ENCODE assay signal across 17 cellular contexts in genomic region chr5:107455111-107455544, GRCh38.
DNase-seq lines count a peak whose midpoint lies in the region; ATAC-seq and TF ChIP-seq lines count a peak whose summit lies in the region.
"Had no signal": no experiment of that assay in that cellular context is flagged by ENCODE, and none has a peak within 500 bp of the region (broad histone marks: within the 10 kb centered on the region; RNA-seq: fewer than 3 reads in every experiment).

No MANE protein-coding gene starts in this region.

- peak overlapping the region; percentile 39 for H3K4me3 Mint-ChIP-seq in Caco-2 (ENCODE audit: unreplicated experiment)
- H3K4me3 Mint-ChIP-seq: CD8-positive, alpha-beta memory T cell; memory B cell had no signal

- peak overlapping the region; percentile 64 for H3K27ac ChIP-seq in mesenchymal stem cell (ENCODE audit: low read length, poor library complexity, severe bottlenecking)
- H3K27ac ChIP-seq: adrenal gland, dorsolateral prefrontal cortex, heart right ventricle, psoas muscle had no signal

- H4K8ac ChIP-seq in mesenchymal stem cell (ENCODE audit: low read length), result no peak overlapping the region

- POLR2A ChIA-PET in Caco-2 (lab: Charles Lee), result no interaction called here
- POLR2A ChIA-PET in HEK293T (lab: Yijun Ruan, JAX), result no interaction called here

- H3K9me3 ChIP-seq in Caco-2 (no peaks in the 10 kb centered on the region), mesenchymal stem cell (ENCODE audit: control insufficient read depth, low read length) (no peaks in the 10 kb centered on the region)
- H3K9me3 ChIP-seq: adrenal gland, heart right ventricle, psoas muscle had no signal

- H3K4me2 ChIP-seq in mesenchymal stem cell (ENCODE audit: low read length, poor library complexity, severe bottlenecking), result no peak overlapping the region

- H3K14ac ChIP-seq in mesenchymal stem cell (ENCODE audit: low read length in 2 of 2), result no peak overlapping the region

- no peak overlapping the region for H2BK12ac ChIP-seq in mesenchymal stem cell (ENCODE audit: low read length in 2 of 2)

- no peak overlapping the region for H3K23ac ChIP-seq in mesenchymal stem cell (ENCODE audit: low read length in 2 of 2)

- no peak overlapping the region for H2AFZ ChIP-seq in mesenchymal stem cell (ENCODE audit: low read depth, low read length)

- DNase-seq in Caco-2 (peak; percentile 37 to 43), HEK293T (ENCODE audit: extremely low spot score) (no peak), astrocyte of the hippocampus (ENCODE audit: low read depth, low spot score) (peak; percentile 68), mesenchymal stem cell (peak; percentile 38), NCI-H82 (lab: John Stamatoyannopoulos, UW) (no peak), COLO668 (lab: John Stamatoyannopoulos, UW; ENCODE audit: unreplicated experiment) (no peak)
- DNase-seq: activated CD8-positive, alpha-beta memory T cell treated with anti-CD3 and anti-CD28 coated beads, Interleukin-2, amount 50 U/mL, for 4 hours; adrenal gland; CD8-positive, alpha-beta memory T cell; dorsolateral prefrontal cortex; heart right ventricle; psoas muscle; SHP77 had no signal

- H3K9ac ChIP-seq in mesenchymal stem cell (ENCODE audit: low read length), result no peak overlapping the region

- H3K27me3 Mint-ChIP-seq in Caco-2 (ENCODE audit: insufficient read depth, unreplicated experiment), result no peaks in the 10 kb centered on the region
- H3K27me3 Mint-ChIP-seq: CD8-positive, alpha-beta memory T cell; memory B cell had no signal

- CTCF ChIA-PET in Caco-2 (lab: Charles Lee), result no interaction called here
- CTCF ChIA-PET in HEK293T (lab: Yijun Ruan, JAX), result interaction anchor here (0.7 kb wide), 2 partner anchors 11 to 15 kb away, joined by 3 to 5 read pairs; no protein-coding TSS in a partner anchor

- peak overlapping the region; percentile 22 for H3K27ac Mint-ChIP-seq in Caco-2 (ENCODE audit: unreplicated experiment)
- H3K27ac Mint-ChIP-seq: CD8-positive, alpha-beta memory T cell; memory B cell had no signal

- no TSS peak for BruUV-seq in Caco-2 (replicated peaks; lab: Mats Ljungman, UMichigan)

- 0% methylated on average over 2 of the region's 4 CpGs for WGBS in mesenchymal stem cell

- no peaks in the 10 kb centered on the region for H3K9me3 Mint-ChIP-seq in Caco-2 (ENCODE audit: unreplicated experiment)
- H3K9me3 Mint-ChIP-seq: CD8-positive, alpha-beta memory T cell had no signal

- peak overlapping the region; percentile 5 for H2BK5ac ChIP-seq in mesenchymal stem cell (ENCODE audit: low read depth, low read length, poor library complexity, severe bottlenecking)

- H3K4me1 ChIP-seq in Caco-2, result peaks cover 34% of the 10 kb centered on the region
- H3K4me1 ChIP-seq in mesenchymal stem cell (ENCODE audit: control insufficient read depth, insufficient read depth, low read depth, low read length), result peaks cover 9% of the 10 kb centered on the region
- H3K4me1 ChIP-seq: adrenal gland, psoas muscle had no signal

- no peak overlapping the region for H2BK120ac ChIP-seq in mesenchymal stem cell (ENCODE audit: low read depth, low read length)

- no peaks in the 10 kb centered on the region for H3K27me3 ChIP-seq in Caco-2 (replicated peaks; ENCODE audit: control insufficient read depth, insufficient read depth, low read length)
- H3K27me3 ChIP-seq in mesenchymal stem cell (ENCODE audit: control insufficient read depth in 1 of 2, insufficient read depth in 1 of 2, low read length in 2 of 2), result no peaks in the 10 kb centered on the region
- H3K27me3 ChIP-seq: adrenal gland, dorsolateral prefrontal cortex, heart right ventricle had no signal

- H3K36me3 ChIP-seq in Caco-2 (ENCODE audit: control insufficient read depth, insufficient read depth, low read length) (no peaks in the 10 kb centered on the region), mesenchymal stem cell (ENCODE audit: control insufficient read depth in 1 of 2, insufficient read depth in 2 of 2, low read depth in 1 of 2, low read length in 2 of 2) (no peaks in the 10 kb centered on the region)
- H3K36me3 ChIP-seq: adrenal gland, heart right ventricle had no signal

- intact Hi-C loops in Caco-2 (cut with micrococcal nuclease; ENCODE audit: unreplicated experiment), result loop anchor here (2.0 to 5.0 kb wide), 3 partner anchors 73 to 218 kb away; no protein-coding TSS in a partner anchor

- H3K4me3 ChIP-seq in Caco-2 (ENCODE audit: low read depth, low read length) (no peak overlapping the region), mesenchymal stem cell (ENCODE audit: insufficient read depth in 1 of 2, low read depth in 1 of 2, low read length in 2 of 2) (no peak overlapping the region)
- H3K4me3 ChIP-seq: adrenal gland, dorsolateral prefrontal cortex, heart right ventricle, K562, psoas muscle had no signal

- peak overlapping the region in 1 of 2 experiments; percentile 54 for H3K18ac ChIP-seq in mesenchymal stem cell (ENCODE audit: low read depth in 1 of 2, low read length in 2 of 2)

- no peak for ATAC-seq in GM21360 (IDR thresholded peaks at IDR 0.05; ENCODE audit: unreplicated experiment)
- no peak for ATAC-seq in HG03196 (IDR thresholded peaks at IDR 0.05; ENCODE audit: unreplicated experiment)
- ATAC-seq: heart right ventricle, K562, psoas muscle had no signal

- peaks cover 8% of the 10 kb centered on the region for H3K79me1 ChIP-seq in mesenchymal stem cell (replicated peaks; ENCODE audit: low read length, poor library complexity, severe bottlenecking)

- peaks cover 5% of the 10 kb centered on the region for H3K36me3 Mint-ChIP-seq in Caco-2 (ENCODE audit: insufficient read depth, unreplicated experiment)
- H3K36me3 Mint-ChIP-seq: memory B cell had no signal

- peak overlapping the region; percentile 98 for H2AK5ac ChIP-seq in mesenchymal stem cell (ENCODE audit: low read length, severe bottlenecking)

- H3K4me1 Mint-ChIP-seq in Caco-2 (ENCODE audit: low read depth, unreplicated experiment), result peaks cover 24% of the 10 kb centered on the region
- H3K4me1 Mint-ChIP-seq: memory B cell had no signal

- no peak overlapping the region for H2BK15ac ChIP-seq in mesenchymal stem cell (ENCODE audit: low read depth, poor library complexity, severe bottlenecking)

- H3K4ac ChIP-seq in mesenchymal stem cell (ENCODE audit: low read depth in 1 of 2, low read length in 2 of 2), result no peak overlapping the region

- TF ChIP-seq CTCF in Caco-2 (IDR thresholded peaks at IDR 0.05; ENCODE audit: insufficient read depth in 1 of 2, low read depth in 1 of 2, low read length in 1 of 2, severe bottlenecking in 1 of 2, unreplicated experiment in 1 of 2), result no peak

- no peak overlapping the region for H4K91ac ChIP-seq in mesenchymal stem cell (ENCODE audit: low read length)

TF ChIP-seq in HEK293T, 16 proteins besides CTCF, POLR2A, EP300 and RAD21:
- TF ChIP-seq LEF1 (IDR thresholded peaks at IDR 0.05; ENCODE audit: borderline replicate concordance) (no peak), NFRKB (IDR thresholded peaks at IDR 0.05) (no peak), PKNOX1 (IDR thresholded peaks at IDR 0.05) (peak; percentile 74), ARNT (IDR thresholded peaks at IDR 0.05) (no peak), FOXK2 (IDR thresholded peaks at IDR 0.05) (no peak), ZNF384 (IDR thresholded peaks at IDR 0.05) (no peak), BHLHE40 (IDR thresholded peaks at IDR 0.05; ENCODE audit: borderline replicate concordance) (no peak), CTBP1 (IDR thresholded peaks at IDR 0.05; ENCODE audit: borderline replicate concordance) (no peak)
TF ChIP-seq in HEK293T: peak in this region for 1.

Comparison
In these comparisons a context has a peak if more than half of its experiments do, and no peak if none do; other contexts are left out.
1. DNase-seq: peak in Caco-2 (2 of 2), astrocyte of the hippocampus (single experiment) and mesenchymal stem cell (single experiment); none in HEK293T (single experiment), NCI-H82 (single experiment) and COLO668 (single experiment).